ENCODE assay signal across 8 cellular contexts in genomic region chr22:50262460-50262911, GRCh38. TPM values are rescaled to one million over a fixed set of nuclear protein-coding genes. Genes with fewer than 3 reads are reported as not detected.
DNase-seq lines count a peak whose midpoint lies in the region; ATAC-seq, FAIRE-seq and TF ChIP-seq lines count a peak whose summit lies in the region.

No MANE protein-coding gene starts in this region.

- H3K27me3 ChIP-seq in Panc1 (ENCODE audit: control insufficient read depth, insufficient read depth, low read length) (no peaks in the 10 kb centered on the region), endodermal cell (ENCODE audit: control insufficient read depth, insufficient read depth, low read length, poor library complexity, severe bottlenecking) (peaks cover 8% of the 10 kb centered on the region)

- 78 to 81% methylated on average over 4 to 7 of the region's 7 CpGs for WGBS in endodermal cell (ENCODE audit: insufficient coverage in 1 of 2, insufficient read length in 1 of 2), 2 experiments

- no TSS peak for BruUV-seq in Panc1 (replicated peaks; lab: Mats Ljungman, UMichigan)

- CTCF ChIA-PET in Panc1 (lab: Charles Lee): no interaction called here

- H3K27ac ChIP-seq in Panc1 (ENCODE audit: low read length) (peak overlapping the region; percentile 85), endodermal cell (ENCODE audit: low read depth, low read length) (no peak overlapping the region)

- H3K4me1 ChIP-seq in Panc1 (ENCODE audit: control insufficient read depth, insufficient read depth, low read length): peaks cover 33% of the 10 kb centered on the region
- H3K4me1 ChIP-seq in endodermal cell (ENCODE audit: control insufficient read depth, insufficient read depth, low read length): no peaks in the 10 kb centered on the region

- intact Hi-C loops in Panc1 (cut with micrococcal nuclease; ENCODE audit: unreplicated experiment): no loop called here

- DNase-seq in stimulated activated naive CD8-positive, alpha-beta T cell treated with anti-CD3 and anti-CD28 coated beads, Interleukin-15, Interleukin-2, amounts not matched to agents 100 U/mL and 50 U/mL, for 24 hours: no peak
- DNase-seq in Panc1 (ENCODE audit: low read depth, low spot score) (no peak), endodermal cell (no peak), urothelium cell line (ENCODE audit: low spot score) (peak; percentile 71)
- DNase-seq in stimulated activated naive CD4-positive, alpha-beta T cell (lab: John Stamatoyannopoulos, UW): no peak

- H3K36me3 Mint-ChIP-seq in stimulated activated naive CD8-positive, alpha-beta T cell treated with anti-CD3 and anti-CD28 coated beads, Interleukin-15, Interleukin-2, amounts not matched to agents 100 ng/mL and 50 ng/mL, for 24 hours (ENCODE audit: low read depth): no peaks in the 10 kb centered on the region
- H3K36me3 Mint-ChIP-seq in endodermal cell (ENCODE audit: low read depth): peaks cover 3% of the 10 kb centered on the region

- no peaks in the 10 kb centered on the region for H3K9me3 Mint-ChIP-seq in stimulated activated naive CD8-positive, alpha-beta T cell treated with anti-CD3 and anti-CD28 coated beads, Interleukin-15, Interleukin-2, amounts not matched to agents 100 ng/mL and 50 ng/mL, for 24 hours
- no peaks in the 10 kb centered on the region for H3K9me3 Mint-ChIP-seq in endodermal cell

- H3K4me3 ChIP-seq in Panc1 (ENCODE audit: low read depth in 2 of 2, low read length in 2 of 2) (no peak overlapping the region; a peak in 1 of 4 replicates), endodermal cell (ENCODE audit: low read length) (no peak overlapping the region)

- H3K27me3 Mint-ChIP-seq in stimulated activated naive CD8-positive, alpha-beta T cell treated with anti-CD3 and anti-CD28 coated beads, Interleukin-15, Interleukin-2, amounts not matched to agents 100 ng/mL and 50 ng/mL, for 24 hours: peaks cover 10% of the 10 kb centered on the region
- H3K27me3 Mint-ChIP-seq in endodermal cell (ENCODE audit: insufficient read depth): peaks cover 41% of the 10 kb centered on the region

- H3K36me3 ChIP-seq in Panc1 (ENCODE audit: control insufficient read depth, insufficient read depth, low read length) (no peaks in the 10 kb centered on the region; the same call in 1 of the 2 replicates), endodermal cell (ENCODE audit: control insufficient read depth, insufficient read depth, low read length) (peaks cover 8% of the 10 kb centered on the region)

- in situ Hi-C loops in Panc1 (cut with HindIII; ENCODE audit: low pct_unique_long_range_greater_than_20kb, low sequenced_read_pairs): no loop called here

- H3K4me1 Mint-ChIP-seq in stimulated activated naive CD8-positive, alpha-beta T cell treated with anti-CD3 and anti-CD28 coated beads, Interleukin-15, Interleukin-2, amounts not matched to agents 100 ng/mL and 50 ng/mL, for 24 hours (ENCODE audit: low read depth): peaks cover 7% of the 10 kb centered on the region
- H3K4me1 Mint-ChIP-seq in endodermal cell: peaks cover 5% of the 10 kb centered on the region

- TF ChIP-seq CTCF in Panc1 (IDR thresholded peaks at IDR 0.05): no peak
- no peak for TF ChIP-seq CTCF in endodermal cell (conservative IDR thresholded peaks at IDR 0.05)

- H3K27ac Mint-ChIP-seq in stimulated activated naive CD8-positive, alpha-beta T cell treated with anti-CD3 and anti-CD28 coated beads, Interleukin-15, Interleukin-2, amounts not matched to agents 100 ng/mL and 50 ng/mL, for 24 hours: no peak overlapping the region
- no peak overlapping the region for H3K27ac Mint-ChIP-seq in endodermal cell

- POLR2A ChIA-PET in Panc1 (lab: Charles Lee): interaction anchor here (0.5 kb wide), 1 partner anchor 1766 kb away, joined by 3 read pairs; no protein-coding TSS in a partner anchor

- no peak overlapping the region for H3K9ac ChIP-seq in endodermal cell (ENCODE audit: extremely low read depth, low read length, poor library complexity, severe bottlenecking)

- no peak for ATAC-seq in stimulated activated naive CD8-positive, alpha-beta T cell treated with anti-CD3 and anti-CD28 coated beads, Interleukin-15, Interleukin-2, amounts not matched to agents 100 U/mL and 50 U/mL, for 24 hours
- ATAC-seq in Panc1: peak; percentile 39; the same call in 1 of the 2 replicates
- ATAC-seq in GM18519 (IDR thresholded peaks at IDR 0.05; ENCODE audit: low FRiP score, unreplicated experiment): no peak
- ATAC-seq in HG03342 (IDR thresholded peaks at IDR 0.05; ENCODE audit: unreplicated experiment): no peak

- FAIRE-seq in urothelium cell line (lab: Jason Lieb, UNC): peak; percentile 50

- H3K4me3 Mint-ChIP-seq in stimulated activated naive CD8-positive, alpha-beta T cell treated with anti-CD3 and anti-CD28 coated beads, Interleukin-15, Interleukin-2, amounts not matched to agents 100 ng/mL and 50 ng/mL, for 24 hours: peak overlapping the region; percentile 63
- H3K4me3 Mint-ChIP-seq in endodermal cell: peak overlapping the region; percentile 59

- no peaks in the 10 kb centered on the region for H3K9me3 ChIP-seq in Panc1 (ENCODE audit: control insufficient read depth, insufficient read depth, low read depth, low read length)
- H3K9me3 ChIP-seq in endodermal cell (ENCODE audit: control insufficient read depth, low read length): no peaks in the 10 kb centered on the region

RNA-seq across cellular contexts. Expression of gene MAPK12, which starts 1.0 kb away (rescaled TPM):
- 74.6 TPM for total RNA-seq in Panc1 (2021; ENCODE audit: unreplicated experiment)
- 81.1 TPM for polyA plus RNA-seq in Panc1 (2012; ENCODE audit: insufficient read length)
- 10 to 100 TPM; 46.5 to 57.0 TPM for total RNA-seq in endodermal cell
- polyA plus RNA-seq in endodermal cell (2013, experiment 1 of 2): 14.6 TPM
- 13.5 TPM for polyA plus RNA-seq in endodermal cell (2013, experiment 2 of 2)

RNA-seq across cellular contexts. Expression of gene MAPK11, which starts 7.7 kb away (rescaled TPM):
- total RNA-seq in Panc1 (2021; ENCODE audit: unreplicated experiment): 77.7 TPM
- 105 TPM for polyA plus RNA-seq in Panc1 (2012; ENCODE audit: insufficient read length)
- under 1 TPM; 0.33 to 0.40 TPM for total RNA-seq in endodermal cell
- 8.8 TPM for polyA plus RNA-seq in endodermal cell (2013, experiment 1 of 2)
- polyA plus RNA-seq in endodermal cell (2013, experiment 2 of 2): 8.3 TPM

RNA-seq across cellular contexts. Expression of gene HDAC10, which starts 11.4 kb away (rescaled TPM):
- total RNA-seq in Panc1 (2021; ENCODE audit: unreplicated experiment) (71.3 TPM), endodermal cell (10 to 100 TPM; 57.2 to 62.8 TPM)
- 74.6 TPM for polyA plus RNA-seq in Panc1 (2012; ENCODE audit: insufficient read length)
- 33.2 TPM for polyA plus RNA-seq in endodermal cell (2013, experiment 1 of 2)
- 25.5 TPM for polyA plus RNA-seq in endodermal cell (2013, experiment 2 of 2)

RNA-seq across cellular contexts. Expression of gene TUBGCP6, which starts 17.7 kb away (rescaled TPM):
- 31.3 TPM for total RNA-seq in Panc1 (2021; ENCODE audit: unreplicated experiment)
- polyA plus RNA-seq in Panc1 (2012; ENCODE audit: insufficient read length): 31.3 TPM
- 10 to 100 TPM; 43.7 to 46.0 TPM for total RNA-seq in endodermal cell
- polyA plus RNA-seq in endodermal cell (2013, experiment 1 of 2): 39.7 TPM
- polyA plus RNA-seq in endodermal cell (2013, experiment 2 of 2): 35.7 TPM

RNA-seq across cellular contexts. Expression of gene PLXNB2, which starts 45.0 kb away (rescaled TPM):
- total RNA-seq in Panc1 (2021; ENCODE audit: unreplicated experiment) (227 TPM), endodermal cell (10 to 100 TPM; 94.7 to 97.7 TPM)
- 239 TPM for polyA plus RNA-seq in Panc1 (2012; ENCODE audit: insufficient read length)
- 108 TPM for polyA plus RNA-seq in endodermal cell (2013, experiment 1 of 2)
- 109 TPM for polyA plus RNA-seq in endodermal cell (2013, experiment 2 of 2)

Comparison
In these comparisons a context has a peak if more than half of its experiments do, and no peak if none do; other contexts are left out.
1. RNA of gene MAPK11, which starts 7.7 kb away (total RNA-seq): 77.7 TPM in Panc1 (single experiment); 0.33 to 0.40 TPM in endodermal cell; every median in the first group is over 10 times any median in the second.